10 cellular contexts compared by ENCODE assay signal in genomic region chr14:74613211-74613914, GRCh38. TPM values are rescaled to one million over a fixed set of nuclear protein-coding genes. Genes with fewer than 3 reads are reported as not detected.
DNase-seq lines count a peak whose midpoint lies in the region; ATAC-seq, FAIRE-seq and TF ChIP-seq lines count a peak whose summit lies in the region.
"Had no signal": no experiment of that assay in that cellular context is flagged by ENCODE, and none has a peak within 500 bp of the region (broad histone marks: within the 10 kb centered on the region; RNA-seq: fewer than 3 reads in every experiment).

No MANE protein-coding gene starts in this region.

- no peaks in the 10 kb centered on the region for H3K9me3 Mint-ChIP-seq in activated T-cell treated with anti-CD3 and anti-CD28 coated beads, Interleukin-2, amount 50 U/mL, for 72 hours
- H3K9me3 Mint-ChIP-seq in stimulated activated naive B cell treated with anti-CD40 and anti-IgM and Interleukin-4, amounts not matched to agents 10 μg/mL and 1 μg/mL and 100 μg/mL, for 72 hours, result no peaks in the 10 kb centered on the region

- H3K4me3 ChIP-seq in WERI-Rb-1 (ENCODE audit: low read depth, low read length) (no peak overlapping the region), keratinocyte (ENCODE audit: control insufficient read depth in 2 of 3, extremely low read depth in 1 of 3, insufficient read depth in 2 of 3, low read depth in 1 of 3, low read length in 3 of 3) (peak overlapping the region in 2 of 3 experiments; percentile 7 to 39), coronary artery (no peak overlapping the region)

- H3K36me3 Mint-ChIP-seq in activated T-cell treated with anti-CD3 and anti-CD28 coated beads, Interleukin-2, amount 50 U/mL, for 72 hours (ENCODE audit: insufficient read depth in 2 of 2), result no peaks in the 10 kb centered on the region
- H3K36me3 Mint-ChIP-seq in stimulated activated naive B cell treated with anti-CD40 and anti-IgM and Interleukin-4, amounts not matched to agents 10 μg/mL and 1 μg/mL and 100 μg/mL, for 72 hours, result no peaks in the 10 kb centered on the region

- H3K27ac Mint-ChIP-seq in activated T-cell treated with anti-CD3 and anti-CD28 coated beads, Interleukin-2, amount 50 U/mL, for 72 hours, result no peak overlapping the region
- H3K27ac Mint-ChIP-seq in stimulated activated naive B cell treated with anti-CD40 and anti-IgM and Interleukin-4, amounts not matched to agents 10 μg/mL and 1 μg/mL and 100 μg/mL, for 72 hours, result no peak overlapping the region

- no peaks in the 10 kb centered on the region for H3K36me3 ChIP-seq in WERI-Rb-1
- H3K36me3 ChIP-seq in keratinocyte (ENCODE audit: control insufficient read depth in 2 of 2, extremely low read depth in 1 of 2, insufficient read depth in 2 of 2, low read length in 2 of 2), result no peaks in the 10 kb centered on the region
- H3K36me3 ChIP-seq: lower lobe of right lung had no signal

- no peak for ATAC-seq in activated T-cell treated with anti-CD3 and anti-CD28 coated beads, Interleukin-2, amount 50 U/mL, for 72 hours (replicated peaks in 1 of 2)
- no peak for ATAC-seq in stimulated activated naive B cell treated with anti-CD40 and anti-IgM and Interleukin-4, amounts not matched to agents 10 μg/mL and 1 μg/mL and 100 μg/mL, for 72 hours (replicated peaks)

- H3K4me1 ChIP-seq in keratinocyte (ENCODE audit: control insufficient read depth, extremely low read depth, insufficient read depth, low read length), result peaks cover 77% of the 10 kb centered on the region

- peak overlapping the region; percentile 61 for H3K4me2 ChIP-seq in keratinocyte (ENCODE audit: control insufficient read depth, extremely low read depth, insufficient read depth, low read depth, low read length)

- peaks cover 50% of the 10 kb centered on the region for H3K27me3 Mint-ChIP-seq in activated T-cell treated with anti-CD3 and anti-CD28 coated beads, Interleukin-2, amount 50 U/mL, for 72 hours (ENCODE audit: low read depth)
- H3K27me3 Mint-ChIP-seq in stimulated activated naive B cell treated with anti-CD40 and anti-IgM and Interleukin-4, amounts not matched to agents 10 μg/mL and 1 μg/mL and 100 μg/mL, for 72 hours, result peaks cover 28 to 36% of the 10 kb centered on the region in 2 donors

- TF ChIP-seq CTCF in WERI-Rb-1 (IDR thresholded peaks at IDR 0.05; ENCODE audit: low read depth, low read length) (no peak), keratinocyte (optimal IDR thresholded peaks at IDR 0.05 in 1 of 3, IDR thresholded peaks at IDR 0.05 in 1 of 3, conservative IDR thresholded peaks at IDR 0.05 in 1 of 3; ENCODE audit: extremely low read depth in 1 of 3, insufficient read depth in 2 of 3, low read length in 3 of 3) (no peak), coronary artery (IDR thresholded peaks at IDR 0.05) (no peak), D721Med (IDR thresholded peaks at IDR 0.05; ENCODE audit: insufficient read depth, missing control alignments) (no peak)

- dilution Hi-C loops in keratinocyte (cut with MboI; ENCODE audit: extremely low pct_ligation_motif_present, low sequenced_read_pairs), result no loop called here

- H3K27ac ChIP-seq in WERI-Rb-1, result 0 out of 2 replicates have a peak overlapping the region, but pooled peaks have one; percentile 42
- peak overlapping the region; percentile 6 for H3K27ac ChIP-seq in keratinocyte (ENCODE audit: control insufficient read depth, insufficient read depth, low read length)
- peak overlapping the region in 1 of 2 donors; percentile 58 for H3K27ac ChIP-seq in coronary artery
- H3K27ac ChIP-seq: lower lobe of right lung had no signal

- H3K4me3 Mint-ChIP-seq in activated T-cell treated with anti-CD3 and anti-CD28 coated beads, Interleukin-2, amount 50 U/mL, for 72 hours, result peak overlapping the region; percentile 33 to 71
- peak overlapping the region; percentile 9 to 71 for H3K4me3 Mint-ChIP-seq in stimulated activated naive B cell treated with anti-CD40 and anti-IgM and Interleukin-4, amounts not matched to agents 10 μg/mL and 1 μg/mL and 100 μg/mL, for 72 hours

- no peaks in the 10 kb centered on the region for H3K9me1 ChIP-seq in keratinocyte (ENCODE audit: control insufficient read depth, extremely low read depth, insufficient read depth, low read length)

- no peaks in the 10 kb centered on the region for H4K20me1 ChIP-seq in keratinocyte (ENCODE audit: control insufficient read depth, extremely low read depth, insufficient read depth, low read length)

- peaks cover 62% of the 10 kb centered on the region for H3K4me1 Mint-ChIP-seq in activated T-cell treated with anti-CD3 and anti-CD28 coated beads, Interleukin-2, amount 50 U/mL, for 72 hours (ENCODE audit: low read depth)
- H3K4me1 Mint-ChIP-seq in stimulated activated naive B cell treated with anti-CD40 and anti-IgM and Interleukin-4, amounts not matched to agents 10 μg/mL and 1 μg/mL and 100 μg/mL, for 72 hours, result peaks cover 48 to 63% of the 10 kb centered on the region in 2 donors

- H2AFZ ChIP-seq in keratinocyte (ENCODE audit: control insufficient read depth, low read length), result no peak overlapping the region

- DNase-seq in activated T-cell treated with anti-CD3 and anti-CD28 coated beads, Interleukin-2, amount 50 U/mL, for 72 hours, result no peak
- DNase-seq in activated T-cell treated with anti-CD3 and anti-CD28 coated beads, Interleukin-2, amount 50 U/mL, for 1 hour, result no peak
- no peak for DNase-seq in WERI-Rb-1
- DNase-seq in keratinocyte (ENCODE audit: low read depth, low spot score), result no peak
- no peak for DNase-seq in stimulated activated naive B cell treated with anti-CD40 and anti-IgM and Interleukin-4, amounts not matched to agents 10 μg/mL and 1 μg/mL and 100 μg/mL, for 72 hours
- DNase-seq in stimulated activated CD4-positive, alpha-beta T cell treated with anti-CD3 and anti-CD28 coated beads, Interleukin-4, amount 100 ng/mL, for 24 hours, result no peak
- no peak for DNase-seq in coronary artery (ENCODE audit: low spot score)
- DNase-seq in D721Med (ENCODE audit: insufficient read length, low spot score), result no peak

- H3K27me3 ChIP-seq in WERI-Rb-1 (ENCODE audit: insufficient read depth, low read depth, severe bottlenecking) (no peaks in the 10 kb centered on the region), keratinocyte (ENCODE audit: control insufficient read depth, extremely low read depth, insufficient read depth, low read length) (no peaks in the 10 kb centered on the region)
- H3K27me3 ChIP-seq: testis had no signal

- FAIRE-seq in keratinocyte (lab: Jason Lieb, UNC) (no peak), D721Med (lab: Jason Lieb, UNC) (no peak)

- H3K9ac ChIP-seq in keratinocyte (ENCODE audit: control insufficient read depth, extremely low read depth, insufficient read depth, low read length), result no peak overlapping the region

- H3K9me3 ChIP-seq in WERI-Rb-1 (ENCODE audit: severe bottlenecking), result no peaks in the 10 kb centered on the region
- H3K9me3 ChIP-seq in keratinocyte (ENCODE audit: control insufficient read depth, low read depth, low read length), result no peaks in the 10 kb centered on the region
- H3K9me3 ChIP-seq: lower lobe of right lung, testis had no signal

- peaks cover 38% of the 10 kb centered on the region for H3K79me2 ChIP-seq in keratinocyte (ENCODE audit: control insufficient read depth, insufficient read depth, low read length)

RNA-seq across cellular contexts. Expression of gene LTBP2, which starts 1.3 kb away (rescaled TPM):
- total RNA-seq in activated T-cell treated with anti-CD3 and anti-CD28 coated beads, Interleukin-2, amount 50 U/mL, for 72 hours, result under 1 TPM; 0.25 to 0.84 TPM
- 23.9 to 40.7 TPM (median 26.6 TPM) in 3 replicates for polyA plus RNA-seq in keratinocyte
- 12.1 TPM for polyA plus RNA-seq in keratinocyte (2011; ENCODE audit: low read depth)
- 19.5 and 28.2 TPM in 2 replicates for polyA plus RNA-seq in keratinocyte (2011; cell fraction: cytosol; rRNA removed)
- polyA plus RNA-seq in keratinocyte (2011; cell fraction: nucleus; rRNA removed), result 118 and 155 TPM in 2 replicates
- polyA plus RNA-seq in keratinocyte (2012; ENCODE audit: low replicate concordance), result 11.7 and 64.1 TPM in 2 replicates
- polyA minus RNA-seq in keratinocyte, result 66.1 to 143 TPM (median 68.5 TPM) in 3 replicates
- polyA minus RNA-seq in keratinocyte (2011; cell fraction: cytosol; rRNA and poly(A)+ RNA removed), result 89.6 TPM
- 195 and 210 TPM in 2 replicates for polyA minus RNA-seq in keratinocyte (2011; cell fraction: nucleus; rRNA and poly(A)+ RNA removed)

Comparison
In these comparisons a context has a peak if more than half of its experiments do, and no peak if none do; other contexts are left out.
1. H3K4me3 ChIP-seq: peak in keratinocyte (2 of 3); none in WERI-Rb-1 (single experiment) and coronary artery (single experiment).